Comparison of ENCODE assay signal across 9 cellular contexts in genomic region chr1:27569088-27569459, GRCh38. TPM values are rescaled to one million over a fixed set of nuclear protein-coding genes. Genes with fewer than 3 reads are reported as not detected.
DNase-seq lines count a peak whose midpoint lies in the region; ATAC-seq and TF ChIP-seq lines count a peak whose summit lies in the region.
"Had no signal": no experiment of that assay in that cellular context is flagged by ENCODE, and none has a peak within 500 bp of the region (broad histone marks: within the 10 kb centered on the region; RNA-seq: fewer than 3 reads in every experiment).

No MANE protein-coding gene starts in this region.

- peak overlapping the region; percentile 86 to 91 for H3K27ac ChIP-seq in prostate gland

- no peak for TF ChIP-seq POLR2A in prostate gland (IDR thresholded peaks at IDR 0.05)

- ATAC-seq in GM21367 (IDR thresholded peaks at IDR 0.05; ENCODE audit: unreplicated experiment) = no peak
- ATAC-seq in HG02678 (IDR thresholded peaks at IDR 0.05; ENCODE audit: unreplicated experiment) = no peak

- no peaks in the 10 kb centered on the region for H3K36me3 ChIP-seq in prostate gland

- DNase-seq in ELR (ENCODE audit: low read depth) = peak; percentile 28
- peak; percentile 28 for DNase-seq in SW480 (ENCODE audit: low spot score)
- peak; percentile 47 to 69 for DNase-seq in foreskin fibroblast
- DNase-seq in prostate gland (ENCODE audit: low spot score) = no peak
- DNase-seq in hepatic stellate cell (ENCODE audit: low spot score) = no peak
- DNase-seq in activated CD4-positive, alpha-beta T cell treated with anti-CD3 and anti-CD28 coated beads, Interleukin-2, amount 50 U/mL, for 4 hours = no peak
- DNase-seq: NK-92 treated with Interleukin-12 subunit alpha and Interleukin-12 subunit beta, amount 100 ng/mL, for 24 hours had no signal

- intact Hi-C loops in prostate gland (cut with DNase I) = loop anchor here (2.0 to 5.0 kb wide), 2 partner anchors 34 to 42 kb away; no protein-coding TSS in a partner anchor

- no peaks in the 10 kb centered on the region for H3K9me3 ChIP-seq in prostate gland

- no peaks in the 10 kb centered on the region for H3K27me3 ChIP-seq in prostate gland (replicated peaks; ENCODE audit: insufficient read depth)

- H3K4me1 ChIP-seq in prostate gland (replicated peaks) = peaks cover 34% of the 10 kb centered on the region

- 49% methylated on average over 3 of the region's 3 CpGs for WGBS in prostate gland

- H3K4me3 ChIP-seq in foreskin fibroblast (ENCODE audit: low read depth in 1 of 2, low read length in 2 of 2) (no peak overlapping the region), prostate gland (peak overlapping the region in 1 of 2 donors; percentile 30)

- no peak for TF ChIP-seq CTCF in foreskin fibroblast (IDR thresholded peaks at IDR 0.05; ENCODE audit: low read depth, low read length)
- no peak for TF ChIP-seq CTCF in prostate gland (IDR thresholded peaks at IDR 0.05)

RNA-seq across cellular contexts. Expression of gene AHDC1, which starts 34.9 kb away (rescaled TPM):
- 10 to 100 TPM; 27.1 to 83.7 TPM for total RNA-seq in prostate gland

Comparison
In these comparisons a context has a peak if more than half of its experiments do, and no peak if none do; other contexts are left out.
1. DNase-seq: peak in ELR (single experiment), SW480 (single experiment) and foreskin fibroblast (2 of 2); none in prostate gland (single experiment), hepatic stellate cell (single experiment) and activated CD4-positive, alpha-beta T cell treated with anti-CD3 and anti-CD28 coated beads, Interleukin-2, amount 50 U/mL, for 4 hours (0 of 2).